Comparison of ENCODE assay signal across 20 cellular contexts in genomic region chr9:87554976-87555375, GRCh38. TPM values are rescaled to one million over a fixed set of nuclear protein-coding genes. Genes with fewer than 3 reads are reported as not detected.
A peak's percentile ranks its signal among the peaks of the same experiment; 100 is the strongest.
DNase-seq lines count a peak whose midpoint lies in the region; ATAC-seq, FAIRE-seq and TF ChIP-seq lines count a peak whose summit lies in the region.
"Had no signal": no experiment of that assay in that cellular context is flagged by ENCODE, and none has a peak within 500 bp of the region (broad histone marks: within the 10 kb centered on the region; RNA-seq: fewer than 3 reads in every experiment).

No MANE protein-coding gene starts in this region.

- H3K27ac ChIP-seq in BLaER1 treated with 17β-estradiol and CSF1 and Interleukin-3, amounts not matched to agents 10 nM and 100 nM: peak overlapping the region in 5 of 11 experiments; percentile 17 to 89 (median 83); a peak in 8 of 22 replicates
- H3K27ac ChIP-seq: neural progenitor cell, PC-9 had no signal

- H3K27me3 ChIP-seq in BLaER1 treated with 17β-estradiol and CSF1 and Interleukin-3, amounts not matched to agents 10 nM and 100 nM: no peaks in the 10 kb centered on the region
- H3K27me3 ChIP-seq: neural progenitor cell had no signal

- H3K4me2 ChIP-seq in BLaER1 treated with 17β-estradiol and CSF1 and Interleukin-3, amounts not matched to agents 10 nM and 100 nM: peak overlapping the region in 6 of 11 experiments; percentile 5 to 88 (median 72); a peak in 12 of 22 replicates
- H3K4me2 ChIP-seq: neural progenitor cell, PC-9 had no signal

- no peaks in the 10 kb centered on the region for H3K36me3 ChIP-seq in BLaER1 treated with 17β-estradiol and CSF1 and Interleukin-3, amounts not matched to agents 10 nM and 100 nM
- H3K36me3 ChIP-seq: neural progenitor cell had no signal

- no peak for FAIRE-seq in GM12891 (lab: Jason Lieb, UNC)
- FAIRE-seq: endometrium, urothelium cell line had no signal

- H3K9me3 Mint-ChIP-seq in glutamatergic neuron (ENCODE audit: unreplicated experiment): peaks cover 8% of the 10 kb centered on the region
- no peaks in the 10 kb centered on the region for H3K9me3 Mint-ChIP-seq in osteocyte (ENCODE audit: unreplicated experiment)
- no peaks in the 10 kb centered on the region for H3K9me3 Mint-ChIP-seq in stimulated activated naive B cell treated with anti-CD40 and anti-IgM and Interleukin-4, amounts not matched to agents 10 μg/mL and 1 μg/mL and 100 μg/mL, for 72 hours
- H3K9me3 Mint-ChIP-seq: activated B cell treated with CpG ODN at 0.5 μM for 24 hours, neural progenitor cell had no signal

- no peaks in the 10 kb centered on the region for H3K36me3 Mint-ChIP-seq in glutamatergic neuron (ENCODE audit: unreplicated experiment)
- H3K36me3 Mint-ChIP-seq in osteocyte (ENCODE audit: unreplicated experiment): peaks cover 15% of the 10 kb centered on the region
- H3K36me3 Mint-ChIP-seq in stimulated activated naive B cell treated with anti-CD40 and anti-IgM and Interleukin-4, amounts not matched to agents 10 μg/mL and 1 μg/mL and 100 μg/mL, for 72 hours: no peaks in the 10 kb centered on the region
- H3K36me3 Mint-ChIP-seq: IgD-negative memory B cell had no signal

- DNase-seq in NOMO-1 treated with DMSO at 0.1 percent for 48 hours (lab: John Stamatoyannopoulos, UW; ENCODE audit: unreplicated experiment): peak; percentile 40
- DNase-seq in glutamatergic neuron: no peak
- no peak for DNase-seq in osteocyte (ENCODE audit: extremely low spot score, unreplicated experiment)
- DNase-seq in stimulated activated naive B cell treated with anti-CD40 and anti-IgM and Interleukin-4, amounts not matched to agents 10 μg/mL and 1 μg/mL and 100 μg/mL, for 72 hours: no peak
- DNase-seq in ecto neural progenitor cell (ENCODE audit: low spot score): no peak
- DNase-seq in GM12891 (ENCODE audit: insufficient read length, low spot score): no peak
- DNase-seq: activated B cell treated with CpG ODN at 0.5 μM for 24 hours, amniotic stem cell, COR-L47, foreskin fibroblast, NCI-H1417 treated with DMSO at 0.1 percent for 48 hours, NCI-H226, PC-9 had no signal

- peaks cover 2% of the 10 kb centered on the region for H3K27me3 Mint-ChIP-seq in glutamatergic neuron (ENCODE audit: unreplicated experiment)
- no peaks in the 10 kb centered on the region for H3K27me3 Mint-ChIP-seq in osteocyte (ENCODE audit: unreplicated experiment)
- H3K27me3 Mint-ChIP-seq in stimulated activated naive B cell treated with anti-CD40 and anti-IgM and Interleukin-4, amounts not matched to agents 10 μg/mL and 1 μg/mL and 100 μg/mL, for 72 hours: peaks cover 0 to 7% of the 10 kb centered on the region in 2 donors
- H3K27me3 Mint-ChIP-seq: IgD-negative memory B cell had no signal

- peaks cover 0 to 14% (median 0%) of the 10 kb centered on the region in 11 experiments; a peak in 1 of 22 replicates for H4K20me1 ChIP-seq in BLaER1 treated with 17β-estradiol and CSF1 and Interleukin-3, amounts not matched to agents 10 nM and 100 nM

- H3K4me3 Mint-ChIP-seq in glutamatergic neuron (ENCODE audit: unreplicated experiment) (peak overlapping the region; percentile 38), osteocyte (ENCODE audit: unreplicated experiment) (no peak overlapping the region)
- H3K4me3 Mint-ChIP-seq in stimulated activated naive B cell treated with anti-CD40 and anti-IgM and Interleukin-4, amounts not matched to agents 10 μg/mL and 1 μg/mL and 100 μg/mL, for 72 hours: no peak overlapping the region
- H3K4me3 Mint-ChIP-seq: activated B cell treated with CpG ODN at 0.5 μM for 24 hours, neural progenitor cell had no signal

- H3K4me1 ChIP-seq in BLaER1 treated with 17β-estradiol and CSF1 and Interleukin-3, amounts not matched to agents 10 nM and 100 nM: peaks cover 14 to 80% (median 28%) of the 10 kb centered on the region in 10 experiments
- H3K4me1 ChIP-seq: neural progenitor cell had no signal

- TF ChIP-seq POLR2A in GM12891 (IDR thresholded peaks at IDR 0.05; ENCODE audit: low read depth, low read length): no peak

- TF ChIP-seq CTCF in glutamatergic neuron (IDR thresholded peaks at IDR 0.05; ENCODE audit: partially characterized antibody, unreplicated experiment): no peak
- no peak for TF ChIP-seq CTCF in osteocyte (IDR thresholded peaks at IDR 0.05)

- no peak overlapping the region for H3K4me3 ChIP-seq in BLaER1 treated with 17β-estradiol and CSF1 and Interleukin-3, amounts not matched to agents 10 nM and 100 nM
- H3K4me3 ChIP-seq: neural progenitor cell, PC-9 had no signal

- H3K27ac Mint-ChIP-seq in glutamatergic neuron (ENCODE audit: unreplicated experiment) (no peak overlapping the region), osteocyte (ENCODE audit: unreplicated experiment) (peak overlapping the region; percentile 58)
- H3K27ac Mint-ChIP-seq in stimulated activated naive B cell treated with anti-CD40 and anti-IgM and Interleukin-4, amounts not matched to agents 10 μg/mL and 1 μg/mL and 100 μg/mL, for 72 hours: no peak overlapping the region
- H3K27ac Mint-ChIP-seq: activated B cell treated with CpG ODN at 0.5 μM for 24 hours, IgD-negative memory B cell, neural progenitor cell had no signal

- peak overlapping the region in 3 of 11 experiments; percentile 62 to 78 (median 75); a peak in 6 of 22 replicates for H3K9ac ChIP-seq in BLaER1 treated with 17β-estradiol and CSF1 and Interleukin-3, amounts not matched to agents 10 nM and 100 nM
- H3K9ac ChIP-seq: neural progenitor cell had no signal

- no peak for ATAC-seq in GM19351 (IDR thresholded peaks at IDR 0.05; ENCODE audit: unreplicated experiment)
- no peak for ATAC-seq in stimulated activated naive B cell treated with anti-CD40 and anti-IgM and Interleukin-4, amounts not matched to agents 10 μg/mL and 1 μg/mL and 100 μg/mL, for 72 hours (replicated peaks)
- ATAC-seq: HCT116 had no signal

- peaks cover 46% of the 10 kb centered on the region for H3K4me1 Mint-ChIP-seq in glutamatergic neuron (ENCODE audit: low read depth, unreplicated experiment)
- peaks cover 55% of the 10 kb centered on the region for H3K4me1 Mint-ChIP-seq in osteocyte (ENCODE audit: unreplicated experiment)
- H3K4me1 Mint-ChIP-seq in stimulated activated naive B cell treated with anti-CD40 and anti-IgM and Interleukin-4, amounts not matched to agents 10 μg/mL and 1 μg/mL and 100 μg/mL, for 72 hours: peaks cover 0 to 6% of the 10 kb centered on the region in 2 donors
- H3K4me1 Mint-ChIP-seq: activated B cell treated with CpG ODN at 0.5 μM for 24 hours, IgD-negative memory B cell had no signal

- H3K9me3 ChIP-seq in BLaER1 treated with 17β-estradiol and CSF1 and Interleukin-3, amounts not matched to agents 10 nM and 100 nM (replicated peaks in 1 of 11): no peaks in the 10 kb centered on the region; a peak in 1 of 22 replicates

TF ChIP-seq in GM12891, 5 proteins besides CTCF, POLR2A, EP300 and RAD21:
- no peak for TF ChIP-seq TAF1 (IDR thresholded peaks at IDR 0.05; ENCODE audit: low read depth, low read length)
- TF ChIP-seq POLR2AphosphoS5 (IDR thresholded peaks at IDR 0.05; ENCODE audit: low read depth, low read length): no peak
- no peak for TF ChIP-seq PAX5 (IDR thresholded peaks at IDR 0.05; ENCODE audit: insufficient read depth, low read length, severe bottlenecking)
- TF ChIP-seq POU2F2 (IDR thresholded peaks at IDR 0.05; ENCODE audit: low read depth, low read length): no peak
- TF ChIP-seq SPI1 (IDR thresholded peaks at IDR 0.05; ENCODE audit: low read depth, low read length): no peak

RNA-seq across cellular contexts. Expression of gene DAPK1, which starts 57.3 kb away (rescaled TPM):
- total RNA-seq in glutamatergic neuron (ENCODE audit: unreplicated experiment) (384 TPM), osteocyte (294 and 304 TPM in 2 replicates)
- 4.9 TPM for polyA plus RNA-seq in GM12891 (2012; ENCODE audit: low read depth, missing spikeins)
